9 cellular contexts compared by ENCODE assay signal in genomic region chr4:169660929-169661328, GRCh38. TPM values are rescaled to one million over a fixed set of nuclear protein-coding genes. Genes with fewer than 3 reads are reported as not detected.
DNase-seq lines count a peak whose midpoint lies in the region; ATAC-seq, FAIRE-seq and TF ChIP-seq lines count a peak whose summit lies in the region.
"Had no signal": no experiment of that assay in that cellular context is flagged by ENCODE, and none has a peak within 500 bp of the region (broad histone marks: within the 10 kb centered on the region; RNA-seq: fewer than 3 reads in every experiment).

No MANE protein-coding gene starts in this region.

- dilution Hi-C loops in keratinocyte (cut with MboI; ENCODE audit: extremely low pct_ligation_motif_present, low sequenced_read_pairs) = no loop called here

- H3K4me2 ChIP-seq in keratinocyte (ENCODE audit: control insufficient read depth, extremely low read depth, insufficient read depth, low read depth, low read length) = peak overlapping the region; percentile 93

- peaks cover 16% of the 10 kb centered on the region for H3K4me1 Mint-ChIP-seq in activated T-helper 17 cell treated with anti-CD3 and anti-CD28 coated beads, Interleukin-2, amount 50 U/mL, for 72 hours

- no peaks in the 10 kb centered on the region for H3K9me3 ChIP-seq in cardiac muscle cell (ENCODE audit: low read depth)
- H3K9me3 ChIP-seq in keratinocyte (ENCODE audit: control insufficient read depth, low read depth, low read length) = no peaks in the 10 kb centered on the region
- H3K9me3 ChIP-seq in transverse colon = no peaks in the 10 kb centered on the region

- TF ChIP-seq EP300 in transverse colon (IDR thresholded peaks at IDR 0.05; ENCODE audit: low read depth) = no peak

- H3K27ac ChIP-seq in cardiac muscle cell (peak overlapping the region; percentile 93), keratinocyte (ENCODE audit: control insufficient read depth, insufficient read depth, low read length) (peak overlapping the region; percentile 98), transverse colon (peak overlapping the region; percentile 84 to 93 (median 88))

- no peak for ATAC-seq in Right ventricle myocardium superior (ENCODE audit: poor library complexity)
- no peak for ATAC-seq in activated T-helper 17 cell treated with anti-CD3 and anti-CD28 coated beads, Interleukin-2, amount 50 U/mL, for 72 hours (replicated peaks)
- ATAC-seq in activated CD4-positive, CD25-positive, alpha-beta regulatory T cell treated with anti-CD3 and anti-CD28 coated beads, Interleukin-2, amount 50 U/mL, for 24 hours = no peak

- no peak overlapping the region for H2AFZ ChIP-seq in keratinocyte (ENCODE audit: control insufficient read depth, low read length)

- peak overlapping the region; percentile 82 for H3K9ac ChIP-seq in keratinocyte (ENCODE audit: control insufficient read depth, extremely low read depth, insufficient read depth, low read length)

- H3K4me3 Mint-ChIP-seq in activated T-helper 17 cell treated with anti-CD3 and anti-CD28 coated beads, Interleukin-2, amount 50 U/mL, for 72 hours = peak overlapping the region; percentile 77

- no peak for FAIRE-seq in keratinocyte (lab: Jason Lieb, UNC)

- H3K79me2 ChIP-seq in keratinocyte (ENCODE audit: control insufficient read depth, insufficient read depth, low read length) = peaks cover 23% of the 10 kb centered on the region

- no peaks in the 10 kb centered on the region for H3K9me1 ChIP-seq in keratinocyte (ENCODE audit: control insufficient read depth, extremely low read depth, insufficient read depth, low read length)

- no peaks in the 10 kb centered on the region for H3K27me3 ChIP-seq in cardiac muscle cell
- no peaks in the 10 kb centered on the region for H3K27me3 ChIP-seq in keratinocyte (ENCODE audit: control insufficient read depth, extremely low read depth, insufficient read depth, low read length)
- H3K27me3 ChIP-seq in transverse colon = no peaks in the 10 kb centered on the region

- WGBS in transverse colon (ENCODE audit: low coverage in 1 of 2), 2 donors = 49 to 56% methylated on average over 3 of the region's 3 CpGs

- no peak for TF ChIP-seq POLR2A in transverse colon (IDR thresholded peaks at IDR 0.05)

- H3K4me1 ChIP-seq in cardiac muscle cell (ENCODE audit: low read depth) = peaks cover 51% of the 10 kb centered on the region
- H3K4me1 ChIP-seq in keratinocyte (ENCODE audit: control insufficient read depth, extremely low read depth, insufficient read depth, low read length) = peaks cover 10% of the 10 kb centered on the region
- H3K4me1 ChIP-seq in transverse colon = peaks cover 12 to 89% (median 67%) of the 10 kb centered on the region in 4 donors

- intact Hi-C loops in Right ventricle myocardium superior (cut with DNase I) = loop anchor here (2.0 kb wide), 1 partner anchor 40 kb away; the partner anchor contains the start of gene CLCN3
- intact Hi-C loops in transverse colon (cut with DNase I; ENCODE audit: low total_unique reads) = loop anchor here (5.0 kb wide), 1 partner anchor 39 kb away; the partner anchor contains the start of gene CLCN3

- peaks cover 9% of the 10 kb centered on the region for H3K36me3 Mint-ChIP-seq in activated T-helper 17 cell treated with anti-CD3 and anti-CD28 coated beads, Interleukin-2, amount 50 U/mL, for 72 hours (ENCODE audit: low read depth)

- no peaks in the 10 kb centered on the region for H3K9me3 Mint-ChIP-seq in activated T-helper 17 cell treated with anti-CD3 and anti-CD28 coated beads, Interleukin-2, amount 50 U/mL, for 72 hours
- H3K9me3 Mint-ChIP-seq: stimulated activated naive B cell treated with anti-CD40 and anti-IgM and Interleukin-4, amounts not matched to agents 10 μg/mL and 1 μg/mL and 100 μg/mL, for 72 hours had no signal

- peak overlapping the region; percentile 97 for H3K27ac Mint-ChIP-seq in activated T-helper 17 cell treated with anti-CD3 and anti-CD28 coated beads, Interleukin-2, amount 50 U/mL, for 72 hours

- no peak for TF ChIP-seq CTCF in cardiac muscle cell (IDR thresholded peaks at IDR 0.05; ENCODE audit: low read depth, low read length)
- no peak for TF ChIP-seq CTCF in keratinocyte (optimal IDR thresholded peaks at IDR 0.05 in 1 of 3, IDR thresholded peaks at IDR 0.05 in 1 of 3, conservative IDR thresholded peaks at IDR 0.05 in 1 of 3; ENCODE audit: extremely low read depth in 1 of 3, insufficient read depth in 2 of 3, low read length in 3 of 3)
- TF ChIP-seq CTCF in transverse colon (IDR thresholded peaks at IDR 0.05) = no peak

- H3K36me3 ChIP-seq in cardiac muscle cell = no peaks in the 10 kb centered on the region
- H3K36me3 ChIP-seq in keratinocyte (ENCODE audit: control insufficient read depth in 2 of 2, extremely low read depth in 1 of 2, insufficient read depth in 2 of 2, low read length in 2 of 2) = no peaks in the 10 kb centered on the region
- no peaks in the 10 kb centered on the region for H3K36me3 ChIP-seq in transverse colon

- in situ Hi-C loops in transverse colon (cut with MboI; ENCODE audit: low pct_ligation_motif_present in 1 of 4, low pct_unique_long_range_greater_than_20kb in 1 of 4, low sequenced_read_pairs in 3 of 4) = loop anchor here in 1 of 4 donors (10.0 kb wide), 1 partner anchor 46 kb away; the partner anchor contains the start of gene NEK1

- DNase-seq in cardiac muscle cell (ENCODE audit: low read depth in 1 of 2, low spot score in 1 of 2) = no peak
- DNase-seq in Right ventricle myocardium superior = no peak
- no peak for DNase-seq in keratinocyte (ENCODE audit: low read depth, low spot score)
- no peak for DNase-seq in transverse colon
- no peak for DNase-seq in germinal center (ENCODE audit: low spot score)
- DNase-seq in ureter (ENCODE audit: low spot score) = no peak

- peak overlapping the region; percentile 47 for H3K4me3 ChIP-seq in cardiac muscle cell
- H3K4me3 ChIP-seq in keratinocyte (ENCODE audit: control insufficient read depth in 2 of 3, extremely low read depth in 1 of 3, insufficient read depth in 2 of 3, low read depth in 1 of 3, low read length in 3 of 3) = peak overlapping the region in 1 of 3 experiments; percentile 91
- H3K4me3 ChIP-seq in transverse colon = peak overlapping the region in 3 of 4 donors; percentile 35 to 52 (median 38)

- H3K27me3 Mint-ChIP-seq in activated T-helper 17 cell treated with anti-CD3 and anti-CD28 coated beads, Interleukin-2, amount 50 U/mL, for 72 hours = no peaks in the 10 kb centered on the region
- H3K27me3 Mint-ChIP-seq: stimulated activated naive B cell treated with anti-CD40 and anti-IgM and Interleukin-4, amounts not matched to agents 10 μg/mL and 1 μg/mL and 100 μg/mL, for 72 hours had no signal

- H4K20me1 ChIP-seq in keratinocyte (ENCODE audit: control insufficient read depth, extremely low read depth, insufficient read depth, low read length) = no peaks in the 10 kb centered on the region

RNA-seq across cellular contexts. Expression of gene CLCN3, which starts 40.6 kb away (rescaled TPM):
- total RNA-seq in cardiac muscle cell (34.8 and 48.7 TPM in 2 replicates), Right ventricle myocardium superior (62.0 TPM), transverse colon (10 to 100 TPM; 46.8 to 91.1 (median 69.3) TPM), ureter (79.2 TPM)
- polyA plus RNA-seq in cardiac muscle cell (22.4 and 24.4 TPM in 2 replicates), keratinocyte (18.6 to 34.2 TPM (median 26.4 TPM) in 3 replicates)
- 10 to 100 TPM; 22.2 to 25.2 TPM for total RNA-seq in activated T-helper 17 cell treated with anti-CD3 and anti-CD28 coated beads, Interleukin-2, amount 50 U/mL, for 72 hours
- polyA plus RNA-seq in keratinocyte (2011; ENCODE audit: low read depth) = 87.8 TPM
- 8.4 and 16.7 TPM in 2 replicates for polyA plus RNA-seq in keratinocyte (2011; cell fraction: cytosol; rRNA removed)
- 21.2 and 35.7 TPM in 2 replicates for polyA plus RNA-seq in keratinocyte (2011; cell fraction: nucleus; rRNA removed)
- 18.6 and 19.5 TPM in 2 replicates for polyA plus RNA-seq in keratinocyte (2012; ENCODE audit: low replicate concordance)
- 10.0 to 47.9 TPM (median 39.6 TPM) in 3 replicates for polyA minus RNA-seq in keratinocyte
- 18.8 TPM for polyA minus RNA-seq in keratinocyte (2011; cell fraction: cytosol; rRNA and poly(A)+ RNA removed)
- 34.8 and 66.4 TPM in 2 replicates for polyA minus RNA-seq in keratinocyte (2011; cell fraction: nucleus; rRNA and poly(A)+ RNA removed)

RNA-seq across cellular contexts. Expression of gene NEK1, which starts 48.5 kb away (rescaled TPM):
- total RNA-seq in cardiac muscle cell (5.1 and 11.3 TPM in 2 replicates), Right ventricle myocardium superior (13.5 TPM), transverse colon (10 to 100 TPM in 2 of 4 donors, 1 to 10 TPM in 2; 7.6 to 14.9 (median 10.2) TPM), ureter (19.3 TPM)
- polyA plus RNA-seq in cardiac muscle cell (17.0 and 27.1 TPM in 2 replicates), keratinocyte (3.8 to 7.8 TPM (median 5.0 TPM) in 3 replicates)
- 10 to 100 TPM; 10.4 to 13.8 TPM for total RNA-seq in activated T-helper 17 cell treated with anti-CD3 and anti-CD28 coated beads, Interleukin-2, amount 50 U/mL, for 72 hours
- polyA plus RNA-seq in keratinocyte (2011; ENCODE audit: low read depth) = 10.3 TPM
- 3.9 and 6.7 TPM in 2 replicates for polyA plus RNA-seq in keratinocyte (2011; cell fraction: cytosol; rRNA removed)
- polyA plus RNA-seq in keratinocyte (2011; cell fraction: nucleus; rRNA removed) = 6.9 and 9.4 TPM in 2 replicates
- 3.7 and 6.2 TPM in 2 replicates for polyA plus RNA-seq in keratinocyte (2012; ENCODE audit: low replicate concordance)
- 1.6 to 12.0 TPM (median 9.3 TPM) in 3 replicates for polyA minus RNA-seq in keratinocyte
- polyA minus RNA-seq in keratinocyte (2011; cell fraction: cytosol; rRNA and poly(A)+ RNA removed) = 10.0 TPM
- 15.6 and 19.2 TPM in 2 replicates for polyA minus RNA-seq in keratinocyte (2011; cell fraction: nucleus; rRNA and poly(A)+ RNA removed)
